8 cellular contexts compared by ENCODE assay signal in the genomic region with DNA sequence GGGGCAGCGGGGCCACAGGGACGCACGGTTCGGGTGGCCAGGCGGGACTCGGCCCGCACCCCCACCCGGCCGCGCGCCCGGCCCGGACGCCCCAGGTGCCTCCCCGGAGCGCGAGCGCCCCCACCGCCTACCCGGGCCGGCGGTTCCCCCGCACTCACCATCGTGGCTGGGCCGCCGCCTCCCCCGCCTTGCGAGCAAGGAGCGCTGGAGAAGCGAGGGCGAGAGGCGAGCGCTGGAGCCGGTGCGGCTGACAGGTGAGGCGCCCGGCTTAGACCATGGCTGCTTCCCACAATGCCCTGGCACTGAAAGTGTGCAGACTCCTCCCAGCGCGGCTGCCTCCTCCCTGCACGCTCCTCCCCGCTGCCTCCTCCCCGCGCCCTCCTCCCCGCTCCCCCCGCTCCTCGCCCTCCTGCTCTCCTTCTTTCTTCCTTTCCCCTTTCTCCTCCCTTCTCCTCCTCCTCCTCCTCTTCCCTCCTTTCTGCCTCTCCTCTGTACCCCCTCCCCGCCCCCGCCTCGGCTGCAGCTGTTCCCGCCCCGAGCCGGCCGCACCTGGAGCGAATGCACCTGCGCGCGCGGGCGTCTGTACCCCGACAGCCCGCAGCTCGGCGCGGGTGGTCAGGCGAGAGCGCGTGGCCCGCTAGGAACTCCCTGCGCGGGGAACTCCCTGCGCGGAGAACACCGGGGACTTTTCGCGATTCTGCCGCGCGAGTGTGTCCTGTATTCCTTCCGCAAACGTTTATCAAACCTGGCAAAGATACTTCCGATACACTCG. TPM values are rescaled to one million over a fixed set of nuclear protein-coding genes. Genes with fewer than 3 reads are reported as not detected.
A peak's percentile ranks its signal among the peaks of the same experiment; 100 is the strongest.
DNase-seq lines count a peak whose midpoint lies in the region; ATAC-seq lines count a peak whose summit lies in the region.

AP1S3 (minus strand) TSS at position 293 of the 772 bp plus-strand sequence; CDS start at position 161, 132 bp downstream.

- peak; percentile 84 to 87 for ATAC-seq in CD4-positive, CD25-positive, alpha-beta regulatory T cell (ENCODE audit: low read depth in 2 of 2)
- peak; percentile 82 for ATAC-seq in GM19324 (IDR thresholded peaks at IDR 0.05; ENCODE audit: low FRiP score, unreplicated experiment)
- ATAC-seq in HG03442 (IDR thresholded peaks at IDR 0.05; ENCODE audit: unreplicated experiment), result peak; percentile 70
- ATAC-seq in effector memory CD8-positive, alpha-beta T cell (replicated peaks), result peak; percentile 83

- no peaks in the 10 kb centered on the region for H3K27me3 Mint-ChIP-seq in CD4-positive, CD25-positive, alpha-beta regulatory T cell
- no peaks in the 10 kb centered on the region for H3K27me3 Mint-ChIP-seq in effector memory CD8-positive, alpha-beta T cell

- no peaks in the 10 kb centered on the region for H3K9me3 ChIP-seq in CD4-positive, CD25-positive, alpha-beta regulatory T cell (ENCODE audit: control insufficient read depth in 2 of 2, low read length in 2 of 2)
- H3K9me3 ChIP-seq in mesodermal cell (ENCODE audit: control insufficient read depth, low read length), result no peaks in the 10 kb centered on the region

- no peaks in the 10 kb centered on the region for H3K9me3 Mint-ChIP-seq in CD4-positive, CD25-positive, alpha-beta regulatory T cell
- H3K9me3 Mint-ChIP-seq in effector memory CD8-positive, alpha-beta T cell, result no peaks in the 10 kb centered on the region

- H3K4me1 Mint-ChIP-seq in CD4-positive, CD25-positive, alpha-beta regulatory T cell, result peaks cover 0 to 16% (median 10%) of the 10 kb centered on the region in 4 donors
- H3K4me1 Mint-ChIP-seq in effector memory CD8-positive, alpha-beta T cell (ENCODE audit: low read depth in 2 of 2), result peaks cover 10 to 12% of the 10 kb centered on the region in 2 donors

- peak; percentile 58 to 77 (median 58) for DNase-seq in CD4-positive, CD25-positive, alpha-beta regulatory T cell
- DNase-seq in NCI-H748 (lab: John Stamatoyannopoulos, UW; ENCODE audit: unreplicated experiment), result peak; percentile 94
- peak; percentile 34 to 57 for DNase-seq in activated CD8-positive, alpha-beta memory T cell treated with anti-CD3 and anti-CD28 coated beads for 1 hour (ENCODE audit: extremely low read depth in 1 of 2, low read depth in 1 of 2)
- DNase-seq in effector memory CD8-positive, alpha-beta T cell, result peak; percentile 66 to 74 (median 66)
- DNase-seq in stimulated activated CD8-positive, alpha-beta memory T cell treated with anti-CD3 and anti-CD28 coated beads, Interleukin-15, amount 100 ng/mL, for 48 hours (ENCODE audit: low read depth in 2 of 2), result peak; percentile 47 to 50

- peak within 1 kb of the TSS; percentile 48 to 85 (median 83) for H3K27ac Mint-ChIP-seq in CD4-positive, CD25-positive, alpha-beta regulatory T cell
- peak within 1 kb of the TSS; percentile 75 to 89 for H3K27ac Mint-ChIP-seq in effector memory CD8-positive, alpha-beta T cell

- no peaks in the 10 kb centered on the region for H3K36me3 ChIP-seq in CD4-positive, CD25-positive, alpha-beta regulatory T cell (ENCODE audit: control insufficient read depth, insufficient read depth, low read length)
- H3K36me3 ChIP-seq in mesodermal cell (ENCODE audit: control insufficient read depth, insufficient read depth, low read length), result no peaks in the 10 kb centered on the region

- peak within 1 kb of the TSS; percentile 70 for H3K4me3 ChIP-seq in CD4-positive, CD25-positive, alpha-beta regulatory T cell (ENCODE audit: low read depth, low read length)
- H3K4me3 ChIP-seq in mesodermal cell (ENCODE audit: extremely low read depth, insufficient read depth, low read length, poor library complexity, severe bottlenecking), result peak within 1 kb of the TSS; percentile 58

- H3K27me3 ChIP-seq in CD4-positive, CD25-positive, alpha-beta regulatory T cell (ENCODE audit: control insufficient read depth, insufficient read depth, low read length), result no peaks in the 10 kb centered on the region

- 0% methylated on average over 49 to 69 of the region's 82 CpGs for WGBS in mesodermal cell (ENCODE audit: insufficient coverage in 2 of 2), 2 experiments

- no peaks in the 10 kb centered on the region for H3K36me3 Mint-ChIP-seq in CD4-positive, CD25-positive, alpha-beta regulatory T cell
- H3K36me3 Mint-ChIP-seq in effector memory CD8-positive, alpha-beta T cell (ENCODE audit: insufficient read depth), result peaks cover 24% of the 10 kb centered on the region

- H3K27ac ChIP-seq in CD4-positive, CD25-positive, alpha-beta regulatory T cell (ENCODE audit: insufficient read depth, low read length, poor library complexity, severe bottlenecking), result peak within 1 kb of the TSS; percentile 47
- H3K27ac ChIP-seq in mesodermal cell (ENCODE audit: low read depth, low read length, severe bottlenecking), result no peak within 1 kb of the TSS

- H3K4me1 ChIP-seq in CD4-positive, CD25-positive, alpha-beta regulatory T cell (ENCODE audit: control insufficient read depth, insufficient read depth, low read length, poor library complexity, severe bottlenecking), result peaks cover 14% of the 10 kb centered on the region
- peaks cover 6% of the 10 kb centered on the region for H3K4me1 ChIP-seq in mesodermal cell (ENCODE audit: control insufficient read depth, insufficient read depth, low read length, poor library complexity, severe bottlenecking)

- peak within 1 kb of the TSS; percentile 94 to 97 (median 96) for H3K4me3 Mint-ChIP-seq in CD4-positive, CD25-positive, alpha-beta regulatory T cell
- H3K4me3 Mint-ChIP-seq in effector memory CD8-positive, alpha-beta T cell, result peak within 1 kb of the TSS; percentile 79 to 91

RNA-seq across cellular contexts. Expression of gene AP1S3, which starts in this region (rescaled TPM):
- 3.7 TPM for total RNA-seq in CD4-positive, CD25-positive, alpha-beta regulatory T cell
- 1 to 10 TPM in 2 of 4 donors, under 1 TPM in 2; 0.88 to 2.2 (median 1.5) TPM for polyA plus RNA-seq in CD4-positive, CD25-positive, alpha-beta regulatory T cell
- 0.63 TPM for polyA plus RNA-seq in mesodermal cell (2013, experiment 1 of 2)
- 1.4 TPM for polyA plus RNA-seq in mesodermal cell (2013, experiment 2 of 2)
